Comparison of ENCODE assay signal across 33 cellular contexts in genomic region chr1:43938383-43938782, GRCh38. TPM values are rescaled to one million over a fixed set of nuclear protein-coding genes. Genes with fewer than 3 reads are reported as not detected.
"Had no signal": no experiment of that assay in that cellular context is flagged by ENCODE, and none has a peak within 500 bp of the region (broad histone marks: within the 10 kb centered on the region; RNA-seq: fewer than 3 reads in every experiment).

No MANE protein-coding gene starts in this region.

- H3K27ac ChIP-seq: gastrocnemius medialis, hepatocyte, pancreas, prostate gland, stomach, suprapubic skin, uterus, WERI-Rb-1 had no signal

- H3K9me3 Mint-ChIP-seq: activated CD4-positive, alpha-beta T cell treated with anti-CD3 and anti-CD28 coated beads, Interleukin-2, amount 10 ng/mL, durations not matched to agents 24 days and 14 days; activated CD8-positive, alpha-beta T cell treated with anti-CD3 and anti-CD28 coated beads for 36 hours; activated naive CD4-positive, alpha-beta T cell treated with anti-CD3 and anti-CD28 coated beads, Interleukin-2, amount 50 U/mL, for 24 hours; activated naive CD8-positive, alpha-beta T cell treated with anti-CD3 and anti-CD28 coated beads, Interleukin-2, amount 50 U/mL, for 24 hours; activated T-cell treated with anti-CD3 and anti-CD28 coated beads, Interleukin-2, amount 50 U/mL, for 4 hours; activated T-helper 17 cell treated with anti-CD3 and anti-CD28 coated beads, Interleukin-2, amount 50 U/mL, for 72 hours; dendritic cell treated with granulocyte-macrophage colony-stimulating factor and Interleukin-4, amounts not matched to agents 40 ng/mL and 50 ng/mL, for 4 days; natural killer cell treated with Interleukin-12 subunit alpha and Interleukin-12 subunit beta and Interleukin-15 and Interleukin-18, amount 100 ng/mL, for 72 hours; stimulated activated naive B cell treated with anti-CD40 and anti-IgM and Interleukin-4, amounts not matched to agents 10 μg/mL and 1 μg/mL and 100 μg/mL, for 72 hours had no signal

- DNase-seq: activated CD4-positive, alpha-beta T cell treated with anti-CD3 and anti-CD28 coated beads, Interleukin-2, amount 10 ng/mL, durations not matched to agents 24 days and 14 days; activated CD8-positive, alpha-beta T cell treated with anti-CD3 and anti-CD28 coated beads for 36 hours; activated naive CD8-positive, alpha-beta T cell treated with anti-CD3 and anti-CD28 coated beads, Interleukin-2, amount 50 U/mL, for 24 hours; activated T-cell treated with anti-CD3 and anti-CD28 coated beads, Interleukin-2, amount 50 U/mL, for 4 hours; effector CD4-positive, alpha-beta T cell; gastrocnemius medialis; islet precursor cell; left cardiac atrium; mucosa of descending colon; pancreas; retina; small intestine; stimulated activated CD4-positive, alpha-beta T cell treated with anti-CD3 and anti-CD28 coated beads, Interleukin-1b, Interleukin-23, amount 100 ng/mL, for 48 hours; stimulated activated CD4-positive, alpha-beta T cell treated with anti-CD3 and anti-CD28 coated beads, Interleukin-4, amount 100 ng/mL, for 4 hours; stimulated activated CD8-positive, alpha-beta memory T cell treated with anti-CD3 and anti-CD28 coated beads, Interleukin-4, amount 100 ng/mL, for 48 hours; stimulated activated naive B cell treated with anti-CD40 and anti-IgM and Interleukin-4, amounts not matched to agents 10 μg/mL and 1 μg/mL and 100 μg/mL, for 72 hours; stomach; T-helper 17 cell; T1000; trophoblast cell; uterus; WERI-Rb-1 had no signal

- H3K36me3 ChIP-seq: gastrocnemius medialis, pancreas, prostate gland, stomach, suprapubic skin, uterus, WERI-Rb-1 had no signal

- H3K4me3 ChIP-seq: gastrocnemius medialis, hepatocyte, mucosa of descending colon, pancreas, prostate gland, stomach, suprapubic skin, uterus had no signal

- H3K36me3 Mint-ChIP-seq: natural killer cell treated with Interleukin-12 subunit alpha and Interleukin-12 subunit beta and Interleukin-15 and Interleukin-18, amount 100 ng/mL, for 72 hours had no signal

- ATAC-seq: activated CD4-positive, CD25-positive, alpha-beta regulatory T cell treated with anti-CD3 and anti-CD28 coated beads, Interleukin-2, amount 50 U/mL, for 24 hours; activated CD8-positive, alpha-beta T cell treated with anti-CD3 and anti-CD28 coated beads for 36 hours; activated naive CD8-positive, alpha-beta T cell treated with anti-CD3 and anti-CD28 coated beads, Interleukin-2, amount 50 U/mL, for 24 hours; activated T-cell treated with anti-CD3 and anti-CD28 coated beads, Interleukin-2, amount 50 U/mL, for 4 hours; activated T-helper 17 cell treated with anti-CD3 and anti-CD28 coated beads, Interleukin-2, amount 50 U/mL, for 72 hours; mucosa of descending colon; natural killer cell treated with Interleukin-12 subunit alpha and Interleukin-12 subunit beta and Interleukin-15 and Interleukin-18, amount 100 ng/mL, for 72 hours; pancreas; sciatic nerve; stimulated activated naive B cell treated with anti-CD40 and anti-IgM and Interleukin-4, amounts not matched to agents 10 μg/mL and 1 μg/mL and 100 μg/mL, for 72 hours; T-helper 17 cell had no signal

- H3K9me3 ChIP-seq: gastrocnemius medialis, mucosa of descending colon, pancreas, prostate gland, stomach, suprapubic skin, uterus had no signal

- H3K27ac Mint-ChIP-seq: activated CD4-positive, alpha-beta T cell treated with anti-CD3 and anti-CD28 coated beads, Interleukin-2, amount 10 ng/mL, durations not matched to agents 24 days and 14 days; activated CD8-positive, alpha-beta T cell treated with anti-CD3 and anti-CD28 coated beads for 36 hours; activated naive CD4-positive, alpha-beta T cell treated with anti-CD3 and anti-CD28 coated beads, Interleukin-2, amount 50 U/mL, for 24 hours; activated naive CD8-positive, alpha-beta T cell treated with anti-CD3 and anti-CD28 coated beads, Interleukin-2, amount 50 U/mL, for 24 hours; activated T-helper 17 cell treated with anti-CD3 and anti-CD28 coated beads, Interleukin-2, amount 50 U/mL, for 72 hours; dendritic cell treated with granulocyte-macrophage colony-stimulating factor and Interleukin-4, amounts not matched to agents 40 ng/mL and 50 ng/mL, for 4 days; natural killer cell treated with Interleukin-12 subunit alpha and Interleukin-12 subunit beta and Interleukin-15 and Interleukin-18, amount 100 ng/mL, for 72 hours; stimulated activated naive B cell treated with anti-CD40 and anti-IgM and Interleukin-4, amounts not matched to agents 10 μg/mL and 1 μg/mL and 100 μg/mL, for 72 hours; T-helper 17 cell had no signal

- H3K4me3 Mint-ChIP-seq: activated CD4-positive, alpha-beta T cell treated with anti-CD3 and anti-CD28 coated beads, Interleukin-2, amount 10 ng/mL, durations not matched to agents 24 days and 14 days; activated CD8-positive, alpha-beta T cell treated with anti-CD3 and anti-CD28 coated beads for 36 hours; activated naive CD4-positive, alpha-beta T cell treated with anti-CD3 and anti-CD28 coated beads, Interleukin-2, amount 50 U/mL, for 24 hours; activated naive CD8-positive, alpha-beta T cell treated with anti-CD3 and anti-CD28 coated beads, Interleukin-2, amount 50 U/mL, for 24 hours; activated T-cell treated with anti-CD3 and anti-CD28 coated beads, Interleukin-2, amount 50 U/mL, for 4 hours; activated T-helper 17 cell treated with anti-CD3 and anti-CD28 coated beads, Interleukin-2, amount 50 U/mL, for 72 hours; dendritic cell treated with granulocyte-macrophage colony-stimulating factor and Interleukin-4, amounts not matched to agents 40 ng/mL and 50 ng/mL, for 4 days; natural killer cell treated with Interleukin-12 subunit alpha and Interleukin-12 subunit beta and Interleukin-15 and Interleukin-18, amount 100 ng/mL, for 72 hours; stimulated activated naive B cell treated with anti-CD40 and anti-IgM and Interleukin-4, amounts not matched to agents 10 μg/mL and 1 μg/mL and 100 μg/mL, for 72 hours; T-helper 17 cell had no signal

- H3K27me3 ChIP-seq: gastrocnemius medialis, pancreas, uterus had no signal

- H3K4me1 ChIP-seq: prostate gland had no signal

RNA-seq across cellular contexts. Expression of gene ARTN, which starts 4.8 kb away (rescaled TPM):
- total RNA-seq: activated CD4-positive, alpha-beta T cell treated with anti-CD3 and anti-CD28 coated beads, Interleukin-2, amount 10 ng/mL, durations not matched to agents 24 days and 14 days; hepatocyte; left ventricle myocardium superior; lung microvascular endothelial cell had no signal
